Comparison of ENCODE assay signal across 10 cellular contexts in the genomic region with DNA sequence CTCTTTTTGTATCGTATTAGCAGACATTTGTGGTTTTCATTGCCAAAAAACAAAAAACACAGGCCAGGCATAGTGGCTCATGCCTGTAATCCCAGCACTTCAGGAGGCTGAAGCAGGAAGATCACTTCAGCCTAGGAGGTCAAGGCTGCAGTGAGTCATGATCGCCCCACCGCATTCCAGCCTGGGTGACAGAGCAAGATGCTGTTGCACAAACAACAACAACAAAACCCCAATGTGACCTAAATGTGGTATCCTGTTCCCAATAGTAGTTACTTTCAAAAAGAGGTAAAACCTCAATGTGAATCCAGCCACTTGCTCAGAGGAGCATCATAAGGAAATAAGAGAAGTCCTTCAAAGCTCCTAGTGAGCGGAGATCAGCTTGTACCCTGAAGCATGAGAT. TPM values are rescaled to one million over a fixed set of nuclear protein-coding genes. Genes with fewer than 3 reads are reported as not detected.
DNase-seq lines count a peak whose midpoint lies in the region; ATAC-seq and TF ChIP-seq lines count a peak whose summit lies in the region.
"Had no signal": no experiment of that assay in that cellular context is flagged by ENCODE, and none has a peak within 500 bp of the region (broad histone marks: within the 10 kb centered on the region; RNA-seq: fewer than 3 reads in every experiment).

No MANE protein-coding gene starts in this region.

- DNase-seq in activated T-cell treated with anti-CD3 and anti-CD28 coated beads, Interleukin-2, amount 50 U/mL, for 1 hour, result peak; percentile 15
- DNase-seq in activated T-cell treated with anti-CD3 and anti-CD28 coated beads for 4 hours, result no peak
- peak; percentile 63 for DNase-seq in T1000 (lab: John Stamatoyannopoulos, UW)
- peak; percentile 86 to 90 for DNase-seq in foreskin fibroblast
- DNase-seq in upper lobe of right lung, result no peak
- no peak for DNase-seq in neuronal stem cell (ENCODE audit: low spot score)
- no peak for DNase-seq in NCI-H1048 (lab: John Stamatoyannopoulos, UW)
- DNase-seq: naive B cell, NCI-H1417 treated with DMSO at 0.1 percent for 48 hours had no signal

- H2BK120ac ChIP-seq in neuronal stem cell (ENCODE audit: low read depth, low read length), result no peak overlapping the region

- no peak overlapping the region for H3K18ac ChIP-seq in neuronal stem cell (ENCODE audit: low read length)

- no peak overlapping the region for H3K14ac ChIP-seq in neuronal stem cell (ENCODE audit: low read length)

- no peaks in the 10 kb centered on the region for H3K27me3 ChIP-seq in upper lobe of right lung
- no peaks in the 10 kb centered on the region for H3K27me3 ChIP-seq in neuronal stem cell (ENCODE audit: control insufficient read depth in 3 of 3, insufficient read depth in 3 of 3, low read depth in 1 of 3, low read length in 3 of 3)

- H4K8ac ChIP-seq in neuronal stem cell (ENCODE audit: low read depth, low read length), result no peak overlapping the region

- no peak overlapping the region for H4K91ac ChIP-seq in neuronal stem cell (ENCODE audit: low read depth, low read length, poor library complexity)

- H3K36me3 ChIP-seq in upper lobe of right lung (no peaks in the 10 kb centered on the region), neuronal stem cell (replicated peaks in 1 of 2; ENCODE audit: control insufficient read depth in 2 of 2, insufficient read depth in 2 of 2, low read length in 2 of 2) (no peaks in the 10 kb centered on the region)

- H3K4me1 ChIP-seq in upper lobe of right lung (no peaks in the 10 kb centered on the region), neuronal stem cell (ENCODE audit: control insufficient read depth in 2 of 2, insufficient read depth in 1 of 2, low read depth in 1 of 2, low read length in 2 of 2) (no peaks in the 10 kb centered on the region)

- H3K4me2 ChIP-seq in neuronal stem cell (ENCODE audit: insufficient read depth, low read length, poor library complexity, severe bottlenecking), result no peak overlapping the region

- H3K27ac ChIP-seq in upper lobe of right lung, result no peak overlapping the region
- no peak overlapping the region for H3K27ac ChIP-seq in neuronal stem cell (replicated peaks; ENCODE audit: low read length)

- WGBS in neuronal stem cell (ENCODE audit: extremely low coverage in 2 of 2, insufficient read length in 2 of 2, insufficient replicate concordance in 1 of 2), 2 donors, result no CpG with 5 or more reads among the region's 4 CpGs

- H2BK5ac ChIP-seq in neuronal stem cell (ENCODE audit: low read length), result no peak overlapping the region

- no peak overlapping the region for H2BK15ac ChIP-seq in neuronal stem cell (ENCODE audit: low read length)

- no peak overlapping the region for H3K4ac ChIP-seq in neuronal stem cell (ENCODE audit: low read length)

- intact Hi-C loops in upper lobe of right lung (cut with DNase I), result no loop called here

- H2AFZ ChIP-seq in neuronal stem cell (ENCODE audit: low read length), result no peak overlapping the region

- H2BK12ac ChIP-seq in neuronal stem cell (ENCODE audit: low read length), result no peak overlapping the region

- H3K79me1 ChIP-seq in neuronal stem cell (ENCODE audit: low read depth, low read length), result no peaks in the 10 kb centered on the region

- no peak overlapping the region for H3K9ac ChIP-seq in neuronal stem cell (ENCODE audit: low read depth, low read length, poor library complexity)

- no peak overlapping the region for H3K4me3 ChIP-seq in foreskin fibroblast (ENCODE audit: low read depth in 1 of 2, low read length in 2 of 2)
- no peak overlapping the region for H3K4me3 ChIP-seq in upper lobe of right lung
- H3K4me3 ChIP-seq in neuronal stem cell (ENCODE audit: low read length in 2 of 2), result no peak overlapping the region

- ATAC-seq in upper lobe of right lung, result peak; percentile 31
- no peak for ATAC-seq in HG02870 (IDR thresholded peaks at IDR 0.05; ENCODE audit: unreplicated experiment)

- no peaks in the 10 kb centered on the region for H3K9me3 ChIP-seq in upper lobe of right lung
- H3K9me3 ChIP-seq in neuronal stem cell (replicated peaks in 1 of 2; ENCODE audit: control insufficient read depth in 2 of 2, insufficient read depth in 1 of 2, low read depth in 1 of 2, low read length in 2 of 2), result no peaks in the 10 kb centered on the region

- no peak overlapping the region for H2AK5ac ChIP-seq in neuronal stem cell (ENCODE audit: low read depth, low read length)

- no peak for TF ChIP-seq CTCF in foreskin fibroblast (IDR thresholded peaks at IDR 0.05; ENCODE audit: low read depth, low read length)
- TF ChIP-seq CTCF in upper lobe of right lung (IDR thresholded peaks at IDR 0.05), result no peak

- no peak overlapping the region for H3K23ac ChIP-seq in neuronal stem cell (ENCODE audit: low read depth, low read length, poor library complexity)

RNA-seq across cellular contexts. Expression of gene SKAP2, which starts 45.8 kb away (rescaled TPM):
- total RNA-seq in upper lobe of right lung, result 59.1 TPM
- 1.2 TPM for polyA plus RNA-seq in neuronal stem cell (2013, experiment 1 of 2)
- 1.3 TPM for polyA plus RNA-seq in neuronal stem cell (2013, experiment 2 of 2)

Comparison
In these comparisons a context has a peak if more than half of its experiments do, and no peak if none do; other contexts are left out.
1. DNase-seq: peak in activated T-cell treated with anti-CD3 and anti-CD28 coated beads, Interleukin-2, amount 50 U/mL, for 1 hour (single experiment), T1000 (single experiment) and foreskin fibroblast (2 of 2); none in activated T-cell treated with anti-CD3 and anti-CD28 coated beads for 4 hours (single experiment), upper lobe of right lung (single experiment), neuronal stem cell (single experiment) and NCI-H1048 (single experiment).